ENCODE assay signal across 8 cellular contexts in genomic region chr19:2578911-2579677, GRCh38.
DNase-seq lines count a peak whose midpoint lies in the region; ATAC-seq, FAIRE-seq and TF ChIP-seq lines count a peak whose summit lies in the region.

No MANE protein-coding gene starts in this region.

- CTCF ChIA-PET in Caco-2 (lab: Charles Lee): interaction anchor here (0.6 to 2.9 kb wide), 19 partner anchors 9 to 372 kb away, joined by 3 to 24 read pairs (median 4); partner anchors contain the start of genes GADD45B and LMNB2

- H3K4me1 ChIP-seq in Caco-2: peaks cover 29% of the 10 kb centered on the region
- H3K4me1 ChIP-seq in heart left ventricle: peaks cover 8 to 53% (median 33%) of the 10 kb centered on the region in 12 donors
- peaks cover 7 to 32% (median 11%) of the 10 kb centered on the region in 3 donors for H3K4me1 ChIP-seq in pancreas

- intact Hi-C loops in Caco-2 (cut with micrococcal nuclease; ENCODE audit: unreplicated experiment): loop anchor here (1.0 to 5.0 kb wide), 4 partner anchors 33 to 105 kb away; no protein-coding TSS in a partner anchor
- intact Hi-C loops in heart left ventricle (cut with DNase I): loop anchor here in 9 of 10 donors (1.0 to 5.0 kb wide), 14 partner anchors 32 to 105 kb away; no protein-coding TSS in a partner anchor
- intact Hi-C loops in pancreas (cut with DNase I): loop anchor here in 1 of 3 donors (5.0 kb wide), 1 partner anchor 82 kb away; no protein-coding TSS in a partner anchor

- no peak for FAIRE-seq in pancreas (lab: Jason Lieb, UNC)

- peak; percentile 89 to 94 for TF ChIP-seq CTCF in Caco-2 (IDR thresholded peaks at IDR 0.05; ENCODE audit: insufficient read depth in 1 of 2, low read depth in 1 of 2, low read length in 1 of 2, severe bottlenecking in 1 of 2, unreplicated experiment in 1 of 2)
- TF ChIP-seq CTCF in heart left ventricle (IDR thresholded peaks at IDR 0.05): peak; percentile 86 to 97 (median 95)
- peak; percentile 58 to 79 (median 72) for TF ChIP-seq CTCF in pancreas (IDR thresholded peaks at IDR 0.05)
- TF ChIP-seq CTCF in type B pancreatic cell (conservative IDR thresholded peaks at IDR 0.05): peak; percentile 91

- H3K4me3 ChIP-seq in Caco-2 (ENCODE audit: low read depth, low read length) (peak overlapping the region; percentile 40), heart left ventricle (peak overlapping the region; percentile 4 to 75 (median 54)), pancreas (peak overlapping the region; percentile 21 to 53 (median 34))

- peak; percentile 82 to 90 (median 86) for ATAC-seq in heart left ventricle
- peak; percentile 84 to 89 (median 87) for ATAC-seq in pancreas
- ATAC-seq in HG03439 (IDR thresholded peaks at IDR 0.05; ENCODE audit: unreplicated experiment): no peak

- POLR2A ChIA-PET in Caco-2 (lab: Charles Lee): interaction anchor here (0.6 to 2.4 kb wide), 11 partner anchors 9 to 110 kb away, joined by 3 to 48 read pairs (median 4); partner anchors contain the start of gene GADD45B

- H3K27me3 Mint-ChIP-seq in Caco-2 (ENCODE audit: insufficient read depth, unreplicated experiment): no peaks in the 10 kb centered on the region
- H3K27me3 Mint-ChIP-seq in T-helper 1 cell treated with Interleukin-12 subunit alpha and Interleukin-12 subunit beta and Interleukin-4 antibody, amounts not matched to agents 30 μg/mL and 1 μg/mL, for 36 hours (ENCODE audit: low read depth): peaks cover 5% of the 10 kb centered on the region
- H3K27me3 Mint-ChIP-seq in type B pancreatic cell: no peaks in the 10 kb centered on the region

- H3K27me3 ChIP-seq in Caco-2 (replicated peaks; ENCODE audit: control insufficient read depth, insufficient read depth, low read length): no peaks in the 10 kb centered on the region
- no peaks in the 10 kb centered on the region for H3K27me3 ChIP-seq in heart left ventricle
- no peaks in the 10 kb centered on the region for H3K27me3 ChIP-seq in pancreas

- H3K4me3 Mint-ChIP-seq in Caco-2 (ENCODE audit: unreplicated experiment): peak overlapping the region; percentile 70
- H3K4me3 Mint-ChIP-seq in T-helper 1 cell treated with Interleukin-12 subunit alpha and Interleukin-12 subunit beta and Interleukin-4 antibody, amounts not matched to agents 30 μg/mL and 1 μg/mL, for 36 hours: peak overlapping the region; percentile 17
- peak overlapping the region; percentile 81 for H3K4me3 Mint-ChIP-seq in type B pancreatic cell

- H3K27ac Mint-ChIP-seq in Caco-2 (ENCODE audit: unreplicated experiment): peak overlapping the region; percentile 42
- H3K27ac Mint-ChIP-seq in T-helper 1 cell treated with Interleukin-12 subunit alpha and Interleukin-12 subunit beta and Interleukin-4 antibody, amounts not matched to agents 30 μg/mL and 1 μg/mL, for 36 hours: no peak overlapping the region
- H3K27ac Mint-ChIP-seq in type B pancreatic cell: peak overlapping the region; percentile 94

- no peaks in the 10 kb centered on the region for H3K36me3 ChIP-seq in Caco-2 (ENCODE audit: control insufficient read depth, insufficient read depth, low read length)
- H3K36me3 ChIP-seq in heart left ventricle: no peaks in the 10 kb centered on the region
- H3K36me3 ChIP-seq in pancreas: no peaks in the 10 kb centered on the region

- 0 to 1% (median 0%) methylated on average over 8 to 46 of the region's 46 CpGs for WGBS in heart left ventricle, 4 donors
- 1% methylated on average over 38 to 46 of the region's 46 CpGs for WGBS in pancreas, 2 donors

- TF ChIP-seq POLR2A in heart left ventricle (IDR thresholded peaks at IDR 0.05): peak in 1 of 2 donors; percentile 40

- no peaks in the 10 kb centered on the region for H3K4me1 Mint-ChIP-seq in Caco-2 (ENCODE audit: low read depth, unreplicated experiment)
- H3K4me1 Mint-ChIP-seq in T-helper 1 cell treated with Interleukin-12 subunit alpha and Interleukin-12 subunit beta and Interleukin-4 antibody, amounts not matched to agents 30 μg/mL and 1 μg/mL, for 36 hours (ENCODE audit: low read depth): peaks cover 5% of the 10 kb centered on the region
- peaks cover 8% of the 10 kb centered on the region for H3K4me1 Mint-ChIP-seq in type B pancreatic cell (ENCODE audit: unreplicated experiment)

- no TSS peak for BruUV-seq in Caco-2 (replicated peaks; lab: Mats Ljungman, UMichigan)

- H3K9me3 Mint-ChIP-seq in Caco-2 (ENCODE audit: unreplicated experiment) (no peaks in the 10 kb centered on the region), type B pancreatic cell (no peaks in the 10 kb centered on the region)
- peaks cover 22% of the 10 kb centered on the region for H3K9me3 Mint-ChIP-seq in T-helper 1 cell treated with Interleukin-12 subunit alpha and Interleukin-12 subunit beta and Interleukin-4 antibody, amounts not matched to agents 30 μg/mL and 1 μg/mL, for 36 hours

- peak; percentile 88 to 89 for DNase-seq in Caco-2
- DNase-seq in LHCN-M2 (ENCODE audit: low read depth): peak; percentile 82
- DNase-seq in amygdala (lab: John Stamatoyannopoulos, UW): peak in 52 of 56 donors; percentile 5 to 86 (median 54)
- peak; percentile 88 to 94 (median 91) for DNase-seq in heart left ventricle
- peak; percentile 83 to 95 (median 90) for DNase-seq in pancreas
- DNase-seq in type B pancreatic cell (ENCODE audit: extremely low spot score, unreplicated experiment): peak; percentile 84

- H3K9me3 ChIP-seq in Caco-2: peaks cover 12% of the 10 kb centered on the region
- peaks cover 0 to 21% (median 0%) of the 10 kb centered on the region in 12 donors for H3K9me3 ChIP-seq in heart left ventricle
- H3K9me3 ChIP-seq in pancreas: no peaks in the 10 kb centered on the region

- H3K36me3 Mint-ChIP-seq in Caco-2 (ENCODE audit: insufficient read depth, unreplicated experiment) (no peaks in the 10 kb centered on the region), type B pancreatic cell (no peaks in the 10 kb centered on the region)
- H3K36me3 Mint-ChIP-seq in T-helper 1 cell treated with Interleukin-12 subunit alpha and Interleukin-12 subunit beta and Interleukin-4 antibody, amounts not matched to agents 30 μg/mL and 1 μg/mL, for 36 hours (ENCODE audit: low read depth): peaks cover 2% of the 10 kb centered on the region

- H3K27ac ChIP-seq in heart left ventricle: peak overlapping the region; percentile 71 to 92 (median 84)
- peak overlapping the region; percentile 35 to 73 (median 53) for H3K27ac ChIP-seq in pancreas

Comparison
In these comparisons a context has a peak if more than half of its experiments do, and no peak if none do; other contexts are left out.
1. H3K4me3 Mint-ChIP-seq: peak in every context shown above with its lines; median percentile 81 in type B pancreatic cell; 70 in Caco-2; 17 in T-helper 1 cell treated with Interleukin-12 subunit alpha and Interleukin-12 subunit beta and Interleukin-4 antibody, amounts not matched to agents 30 μg/mL and 1 μg/mL, for 36 hours.